8 cellular contexts compared by ENCODE assay signal in the genomic region with DNA sequence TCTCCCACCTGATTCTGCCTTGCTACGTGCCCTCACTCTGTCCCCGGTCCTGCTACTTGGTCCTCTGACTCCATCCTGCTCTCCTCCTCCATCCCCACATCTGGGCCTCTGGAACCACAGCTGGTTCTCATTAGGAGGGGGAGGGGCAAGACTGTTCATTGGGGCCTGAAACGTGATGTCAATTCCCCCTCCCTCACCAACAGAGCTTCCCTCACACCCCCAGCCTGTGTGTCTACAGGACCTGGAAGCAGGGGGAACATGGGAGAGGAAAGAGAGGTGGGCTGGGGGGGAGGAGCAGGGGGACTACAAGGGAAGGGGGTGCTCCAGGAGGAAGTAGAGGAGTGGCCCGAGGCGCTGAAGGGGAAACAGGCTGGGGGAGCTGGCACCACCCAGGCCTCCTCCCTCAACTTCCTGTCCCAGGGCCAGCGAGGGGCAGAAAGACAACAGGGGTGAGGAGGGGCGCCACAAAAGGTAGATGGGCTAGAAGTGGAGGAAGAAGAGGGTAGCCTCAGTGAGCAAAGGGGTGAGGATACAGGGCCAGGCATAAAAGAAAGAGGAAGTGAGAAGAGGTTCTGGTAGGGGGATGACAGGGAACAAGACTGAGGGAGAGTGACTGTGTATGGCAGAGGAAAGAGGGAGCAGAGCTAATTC. TPM values are rescaled to one million over a fixed set of nuclear protein-coding genes. Genes with fewer than 3 reads are reported as not detected.
A peak's percentile ranks its signal among the peaks of the same experiment; 100 is the strongest.
DNase-seq lines count a peak whose midpoint lies in the region; ATAC-seq, FAIRE-seq and TF ChIP-seq lines count a peak whose summit lies in the region.

No MANE protein-coding gene starts in this region.

- ATAC-seq in HG02678 (IDR thresholded peaks at IDR 0.05; ENCODE audit: unreplicated experiment): peak; percentile 94
- peak in 3 of 4 donors; percentile 28 to 62 (median 57) for ATAC-seq in pancreas

- WGBS in esophagus, 2 donors: 46 to 50% methylated on average over 7 of the region's 7 CpGs
- 68 to 78% methylated on average over 7 of the region's 7 CpGs for WGBS in pancreas, 2 donors

- no peaks in the 10 kb centered on the region for H3K36me3 ChIP-seq in OCI-LY3 (replicated peaks; ENCODE audit: low read depth, low read length)
- H3K36me3 ChIP-seq in esophagus (ENCODE audit: control insufficient read depth in 2 of 2, insufficient read depth in 2 of 2, low read length in 1 of 2): no peaks in the 10 kb centered on the region
- no peaks in the 10 kb centered on the region for H3K36me3 ChIP-seq in pancreas

- H3K4me2 ChIP-seq in OCI-LY3 (ENCODE audit: low read length): peak overlapping the region; percentile 80

- H3K27me3 Mint-ChIP-seq in activated CD4-positive, alpha-beta T cell treated with anti-CD3 and anti-CD28 coated beads, Interleukin-2, amount 10 ng/mL, durations not matched to agents 7 days and 5 days: no peaks in the 10 kb centered on the region
- no peaks in the 10 kb centered on the region for H3K27me3 Mint-ChIP-seq in activated T-helper 2 cell treated with anti-CD3 and anti-CD28 coated beads, Interferon-gamma antibody, Interleukin-2, Interleukin-4, amounts not matched to agents 10 μg/mL and 5 μg/mL and 100 μg/mL, durations not matched to agents 14 hours and 24 hours and 36 hours (ENCODE audit: low read depth)

- POLR2A ChIA-PET in activated CD4-positive, alpha-beta T cell treated with anti-CD3 and anti-CD28 coated beads, Interleukin-2, amount 10 ng/mL, durations not matched to agents 7 days and 5 days (lab: Charles Lee): no interaction called here

- no peak overlapping the region for H3K4me3 Mint-ChIP-seq in activated CD4-positive, alpha-beta T cell treated with anti-CD3 and anti-CD28 coated beads, Interleukin-2, amount 10 ng/mL, durations not matched to agents 7 days and 5 days
- no peak overlapping the region for H3K4me3 Mint-ChIP-seq in activated T-helper 2 cell treated with anti-CD3 and anti-CD28 coated beads, Interferon-gamma antibody, Interleukin-2, Interleukin-4, amounts not matched to agents 10 μg/mL and 5 μg/mL and 100 μg/mL, durations not matched to agents 14 hours and 24 hours and 36 hours (ENCODE audit: low read depth)

- H3K27ac ChIP-seq in OCI-LY3 (ENCODE audit: low read length) (peak overlapping the region; percentile 65), esophagus (ENCODE audit: low read depth in 2 of 2, low read length in 1 of 2) (peak overlapping the region; percentile 45 to 57), pancreas (peak overlapping the region in 1 of 4 donors; percentile 41)

- H3K9me3 ChIP-seq in OCI-LY3 (ENCODE audit: insufficient read depth, low read length) (no peaks in the 10 kb centered on the region), esophagus (ENCODE audit: control insufficient read depth in 2 of 2, insufficient read depth in 1 of 2, low read depth in 1 of 2, low read length in 1 of 2) (no peaks in the 10 kb centered on the region), pancreas (no peaks in the 10 kb centered on the region)

- no peak overlapping the region for H3K27ac Mint-ChIP-seq in activated CD4-positive, alpha-beta T cell treated with anti-CD3 and anti-CD28 coated beads, Interleukin-2, amount 10 ng/mL, durations not matched to agents 7 days and 5 days
- no peak overlapping the region for H3K27ac Mint-ChIP-seq in activated T-helper 2 cell treated with anti-CD3 and anti-CD28 coated beads, Interferon-gamma antibody, Interleukin-2, Interleukin-4, amounts not matched to agents 10 μg/mL and 5 μg/mL and 100 μg/mL, durations not matched to agents 14 hours and 24 hours and 36 hours

- TF ChIP-seq CTCF in OCI-LY3 (IDR thresholded peaks at IDR 0.05; ENCODE audit: low read depth, low read length) (no peak), pancreas (IDR thresholded peaks at IDR 0.05) (no peak)

- H3K79me2 ChIP-seq in OCI-LY3 (ENCODE audit: low read length): no peaks in the 10 kb centered on the region

- no peak for FAIRE-seq in pancreas (lab: Jason Lieb, UNC)

- H3K9ac ChIP-seq in OCI-LY3 (ENCODE audit: low read length): peak overlapping the region; percentile 63

- H3K4me1 ChIP-seq in OCI-LY3 (ENCODE audit: low read length) (peaks cover 27% of the 10 kb centered on the region), esophagus (ENCODE audit: control insufficient read depth in 2 of 2, insufficient read depth in 2 of 2, low read length in 1 of 2) (peaks cover 3 to 9% of the 10 kb centered on the region in 2 donors), pancreas (no peaks in the 10 kb centered on the region)

- H3K9me3 Mint-ChIP-seq in activated CD4-positive, alpha-beta T cell treated with anti-CD3 and anti-CD28 coated beads, Interleukin-2, amount 10 ng/mL, durations not matched to agents 7 days and 5 days: no peaks in the 10 kb centered on the region
- no peaks in the 10 kb centered on the region for H3K9me3 Mint-ChIP-seq in activated T-helper 2 cell treated with anti-CD3 and anti-CD28 coated beads, Interferon-gamma antibody, Interleukin-2, Interleukin-4, amounts not matched to agents 10 μg/mL and 5 μg/mL and 100 μg/mL, durations not matched to agents 14 hours and 24 hours and 36 hours

- H3K27me3 ChIP-seq in OCI-LY3 (ENCODE audit: low read depth, low read length): peaks cover 21% of the 10 kb centered on the region; the same call in 1 of the 2 replicates
- H3K27me3 ChIP-seq in esophagus (ENCODE audit: control insufficient read depth in 1 of 2, insufficient read depth in 2 of 2, low read length in 2 of 2): no peaks in the 10 kb centered on the region
- H3K27me3 ChIP-seq in pancreas: no peaks in the 10 kb centered on the region

- peak overlapping the region; percentile 60 for H2AFZ ChIP-seq in OCI-LY3 (ENCODE audit: low read depth, low read length)

- no peaks in the 10 kb centered on the region for H3K4me1 Mint-ChIP-seq in activated CD4-positive, alpha-beta T cell treated with anti-CD3 and anti-CD28 coated beads, Interleukin-2, amount 10 ng/mL, durations not matched to agents 7 days and 5 days
- peaks cover 3% of the 10 kb centered on the region for H3K4me1 Mint-ChIP-seq in activated T-helper 2 cell treated with anti-CD3 and anti-CD28 coated beads, Interferon-gamma antibody, Interleukin-2, Interleukin-4, amounts not matched to agents 10 μg/mL and 5 μg/mL and 100 μg/mL, durations not matched to agents 14 hours and 24 hours and 36 hours (ENCODE audit: low read depth)

- H3K36me3 Mint-ChIP-seq in activated CD4-positive, alpha-beta T cell treated with anti-CD3 and anti-CD28 coated beads, Interleukin-2, amount 10 ng/mL, durations not matched to agents 7 days and 5 days (ENCODE audit: low read depth): no peaks in the 10 kb centered on the region
- H3K36me3 Mint-ChIP-seq in activated T-helper 2 cell treated with anti-CD3 and anti-CD28 coated beads, Interferon-gamma antibody, Interleukin-2, Interleukin-4, amounts not matched to agents 10 μg/mL and 5 μg/mL and 100 μg/mL, durations not matched to agents 14 hours and 24 hours and 36 hours (ENCODE audit: low read depth): no peaks in the 10 kb centered on the region

- intact Hi-C loops in pancreas (cut with DNase I): no loop called here
- intact Hi-C loops in activated T-helper 2 cell treated with anti-CD3 and anti-CD28 coated beads, Interferon-gamma antibody, Interleukin-2, Interleukin-4, amounts not matched to agents 10 μg/mL and 5 μg/mL and 100 μg/mL, durations not matched to agents 14 hours and 24 hours and 36 hours (cut with micrococcal nuclease): no loop called here

- no peaks in the 10 kb centered on the region for H4K20me1 ChIP-seq in OCI-LY3 (ENCODE audit: insufficient read depth, low read length)

- H3K4me3 ChIP-seq in OCI-LY3 (ENCODE audit: low read length) (peak overlapping the region; percentile 63), esophagus (ENCODE audit: low read depth in 1 of 2, low read length in 2 of 2) (no peak overlapping the region), pancreas (no peak overlapping the region)

- CTCF ChIA-PET in activated CD4-positive, alpha-beta T cell treated with anti-CD3 and anti-CD28 coated beads, Interleukin-2, amount 10 ng/mL, durations not matched to agents 7 days and 5 days (lab: Charles Lee): interaction anchor here (0.6 to 1.7 kb wide), 6 partner anchors 18 to 36 kb away, joined by 3 to 6 read pairs (median 3); a partner anchor contains a TSS

- DNase-seq in activated CD4-positive, alpha-beta T cell treated with anti-CD3 and anti-CD28 coated beads, Interleukin-2, amount 10 ng/mL, durations not matched to agents 7 days and 5 days: peak; percentile 38
- DNase-seq in activated CD4-positive, alpha-beta T cell treated with anti-CD3 and anti-CD28 coated beads for 4 hours: no peak
- DNase-seq in pancreas: no peak
- no peak for DNase-seq in SHP77 (lab: John Stamatoyannopoulos, UW)
- no peak for DNase-seq in activated T-helper 2 cell treated with anti-CD3 and anti-CD28 coated beads, Interferon-gamma antibody, Interleukin-2, Interleukin-4, amounts not matched to agents 10 μg/mL and 5 μg/mL and 100 μg/mL, durations not matched to agents 14 hours and 24 hours and 36 hours (ENCODE audit: low spot score)

RNA-seq across cellular contexts. Expression of a gene that starts 8.9 kb away (rescaled TPM):
- total RNA-seq in activated CD4-positive, alpha-beta T cell treated with anti-CD3 and anti-CD28 coated beads, Interleukin-2, amount 10 ng/mL, durations not matched to agents 7 days and 5 days: under 1 TPM; 0.35 to 0.40 TPM
- 1 to 10 TPM; 1.7 to 2.0 TPM for polyA plus RNA-seq in esophagus
- 1 to 10 TPM; 2.3 to 4.1 (median 3.3) TPM for total RNA-seq in pancreas
- 1 to 10 TPM; 4.0 to 4.8 TPM for polyA plus RNA-seq in pancreas
- 0.51 and 0.57 TPM in 2 replicates for total RNA-seq in activated T-helper 2 cell treated with anti-CD3 and anti-CD28 coated beads, Interferon-gamma antibody, Interleukin-2, Interleukin-4, amounts not matched to agents 10 μg/mL and 5 μg/mL and 100 μg/mL, durations not matched to agents 14 hours and 24 hours and 36 hours

RNA-seq across cellular contexts. Expression of a gene that starts 27.5 kb away (rescaled TPM):
- total RNA-seq in activated CD4-positive, alpha-beta T cell treated with anti-CD3 and anti-CD28 coated beads, Interleukin-2, amount 10 ng/mL, durations not matched to agents 7 days and 5 days: 100 to 1,000 TPM in 1 of 2 experiments, 10 to 100 TPM in 1; 90.1 to 105 TPM
- polyA plus RNA-seq in esophagus: 10 to 100 TPM; 18.6 to 20.9 TPM
- 10 to 100 TPM; 19.6 to 88.6 (median 24.6) TPM for total RNA-seq in pancreas
- 10 to 100 TPM; 21.0 to 33.0 TPM for polyA plus RNA-seq in pancreas
- 36.2 and 39.1 TPM in 2 replicates for total RNA-seq in activated T-helper 2 cell treated with anti-CD3 and anti-CD28 coated beads, Interferon-gamma antibody, Interleukin-2, Interleukin-4, amounts not matched to agents 10 μg/mL and 5 μg/mL and 100 μg/mL, durations not matched to agents 14 hours and 24 hours and 36 hours

RNA-seq across cellular contexts. Expression of a gene that starts 34.7 kb away (rescaled TPM):
- total RNA-seq in activated CD4-positive, alpha-beta T cell treated with anti-CD3 and anti-CD28 coated beads, Interleukin-2, amount 10 ng/mL, durations not matched to agents 7 days and 5 days: 100 to 1,000 TPM; 138 to 156 TPM
- 10 to 100 TPM; 83.0 to 93.7 TPM for polyA plus RNA-seq in esophagus
- 10 to 100 TPM; 53.5 to 96.7 (median 75.6) TPM for total RNA-seq in pancreas
- 100 to 1,000 TPM; 116 TPM for polyA plus RNA-seq in pancreas
- total RNA-seq in activated T-helper 2 cell treated with anti-CD3 and anti-CD28 coated beads, Interferon-gamma antibody, Interleukin-2, Interleukin-4, amounts not matched to agents 10 μg/mL and 5 μg/mL and 100 μg/mL, durations not matched to agents 14 hours and 24 hours and 36 hours: 134 and 142 TPM in 2 replicates

RNA-seq across cellular contexts. Expression of a gene that starts 36.4 kb away (rescaled TPM):
- 10 to 100 TPM; 50.0 to 56.0 TPM for total RNA-seq in activated CD4-positive, alpha-beta T cell treated with anti-CD3 and anti-CD28 coated beads, Interleukin-2, amount 10 ng/mL, durations not matched to agents 7 days and 5 days
- polyA plus RNA-seq in esophagus (10 to 100 TPM; 43.4 to 49.2 TPM), pancreas (10 to 100 TPM; 33.6 to 33.8 TPM)
- total RNA-seq in pancreas: 10 to 100 TPM; 10.6 to 24.5 (median 19.8) TPM
- 103 and 108 TPM in 2 replicates for total RNA-seq in activated T-helper 2 cell treated with anti-CD3 and anti-CD28 coated beads, Interferon-gamma antibody, Interleukin-2, Interleukin-4, amounts not matched to agents 10 μg/mL and 5 μg/mL and 100 μg/mL, durations not matched to agents 14 hours and 24 hours and 36 hours

RNA-seq across cellular contexts. Expression of a gene that starts 43.2 kb away (rescaled TPM):
- 100 to 1,000 TPM; 155 to 163 TPM for total RNA-seq in activated CD4-positive, alpha-beta T cell treated with anti-CD3 and anti-CD28 coated beads, Interleukin-2, amount 10 ng/mL, durations not matched to agents 7 days and 5 days
- polyA plus RNA-seq in esophagus (10 to 100 TPM; 63.3 to 91.0 TPM), pancreas (100 to 1,000 TPM in 1 of 2 donors, 10 to 100 TPM in 1; 98.5 to 137 TPM)
- total RNA-seq in pancreas: 10 to 100 TPM; 47.9 to 90.0 (median 67.4) TPM
- total RNA-seq in activated T-helper 2 cell treated with anti-CD3 and anti-CD28 coated beads, Interferon-gamma antibody, Interleukin-2, Interleukin-4, amounts not matched to agents 10 μg/mL and 5 μg/mL and 100 μg/mL, durations not matched to agents 14 hours and 24 hours and 36 hours: 99.5 and 105 TPM in 2 replicates
